24 cellular contexts compared by ENCODE assay signal in genomic region chr2:177646791-177647190, GRCh38.
A peak's percentile ranks its signal among the peaks of the same experiment; 100 is the strongest.
DNase-seq lines count a peak whose midpoint lies in the region; ATAC-seq, FAIRE-seq and TF ChIP-seq lines count a peak whose summit lies in the region.
"Had no signal": no experiment of that assay in that cellular context is flagged by ENCODE, and none has a peak within 500 bp of the region (broad histone marks: within the 10 kb centered on the region; RNA-seq: fewer than 3 reads in every experiment).

No MANE protein-coding gene starts in this region.

- no peak for TF ChIP-seq EP300 in K562 (IDR thresholded peaks at IDR 0.05; ENCODE audit: low read length)

- no peak for TF ChIP-seq CTCF in K562 (IDR thresholded peaks at IDR 0.05 in 2 of 3, conservative IDR thresholded peaks at IDR 0.05 in 1 of 3; ENCODE audit: insufficient read depth in 2 of 3, low read depth in 1 of 3, low read length in 3 of 3)

- intact Hi-C loops in K562 (cut with micrococcal nuclease) = no loop called here
- intact Hi-C loops in aorta (cut with DNase I) = no loop called here

- no peak for TF ChIP-seq RAD21 in K562 (CRISPR knock-in tag; conservative IDR thresholded peaks at IDR 0.05 in 1 of 2, IDR thresholded peaks at IDR 0.05 in 1 of 2)

- in situ Hi-C loops in K562 (cut with MboI) = no loop called here

- DNase-seq in NCI-H82 (lab: John Stamatoyannopoulos, UW) = peak; percentile 62
- DNase-seq in K562 (ENCODE audit: extremely low read depth in 1 of 4, low spot score in 3 of 4) = no peak
- peak; percentile 62 for DNase-seq in foreskin melanocyte
- DNase-seq in activated naive CD4-positive, alpha-beta T cell (lab: John Stamatoyannopoulos, UW) = no peak
- no peak for DNase-seq in aorta
- DNase-seq: 8988T; ACHN; AML-193; BE2C; Calu3; CD4-positive, alpha-beta T cell; CD8-positive, alpha-beta memory T cell; COR-L47; DMS153; DND-41; GM23248; H7; HCEC 1CT had no signal

- H3K9me1 ChIP-seq in K562 (ENCODE audit: control insufficient read depth, insufficient read depth, low read length) = no peaks in the 10 kb centered on the region

- no peak overlapping the region for H3K9ac ChIP-seq in K562 (ENCODE audit: insufficient read depth in 1 of 2, low read depth in 2 of 2, low read length in 2 of 2)
- H3K9ac ChIP-seq: BLaER1 treated with 17β-estradiol and CSF1 and Interleukin-3, amounts not matched to agents 10 nM and 100 nM; GM23248 had no signal

- H3K4me3 ChIP-seq in K562 (no peak overlapping the region), aorta (ENCODE audit: low read length in 2 of 2) (no peak overlapping the region)
- H3K4me3 ChIP-seq: A549; BLaER1 treated with 17β-estradiol and CSF1 and Interleukin-3, amounts not matched to agents 10 nM and 100 nM; GM23248 had no signal

- no peaks in the 10 kb centered on the region for H4K20me1 ChIP-seq in K562 (replicated peaks; ENCODE audit: control insufficient read depth, insufficient read depth, low read length)
- H4K20me1 ChIP-seq: BLaER1 treated with 17β-estradiol and CSF1 and Interleukin-3, amounts not matched to agents 10 nM and 100 nM had no signal

- no peaks in the 10 kb centered on the region for H3K36me3 ChIP-seq in K562 (ENCODE audit: control insufficient read depth, insufficient read depth, low read length)
- H3K36me3 ChIP-seq in aorta (ENCODE audit: control insufficient read depth in 1 of 2, insufficient read depth in 2 of 2, low read length in 1 of 2) = no peaks in the 10 kb centered on the region
- H3K36me3 ChIP-seq: BE2C; BLaER1 treated with 17β-estradiol and CSF1 and Interleukin-3, amounts not matched to agents 10 nM and 100 nM had no signal

- POLR2A ChIA-PET in K562 (lab: Yijun Ruan, JAX) = interaction anchor here (1.4 to 1.6 kb wide), 3 partner anchors 8 to 13 kb away, joined by 3 to 5 read pairs (median 4); no protein-coding TSS in a partner anchor

- H3K27me3 ChIP-seq in K562 (ENCODE audit: control insufficient read depth in 2 of 2, insufficient read depth in 2 of 2, low read length in 2 of 2) (peaks cover 0 to 1% of the 10 kb centered on the region in 2 experiments; a peak in 1 of 5 replicates), aorta (ENCODE audit: control insufficient read depth in 1 of 2, insufficient read depth in 2 of 2, low read length in 1 of 2) (no peaks in the 10 kb centered on the region)
- H3K27me3 ChIP-seq: BE2C; BLaER1 treated with 17β-estradiol and CSF1 and Interleukin-3, amounts not matched to agents 10 nM and 100 nM had no signal

- peaks cover 0 to 9% of the 10 kb centered on the region in 2 experiments; a peak in 3 of 5 replicates for H3K4me1 ChIP-seq in K562 (replicated peaks in 1 of 2; ENCODE audit: control insufficient read depth in 2 of 2, insufficient read depth in 2 of 2, low read length in 2 of 2)
- no peaks in the 10 kb centered on the region for H3K4me1 ChIP-seq in aorta (ENCODE audit: control insufficient read depth in 1 of 2, insufficient read depth in 2 of 2, low read length in 2 of 2)
- H3K4me1 ChIP-seq: A549, BE2C had no signal

- ATAC-seq in K562 = no peak; the same call in 2 of the 3 replicates
- ATAC-seq in GM21447 (IDR thresholded peaks at IDR 0.05; ENCODE audit: unreplicated experiment) = no peak
- ATAC-seq in aorta (ENCODE audit: low FRiP score) = no peak
- ATAC-seq: A549 had no signal

- FAIRE-seq in K562 (lab: Jason Lieb, UNC) = no peak
- FAIRE-seq: A549, G401.6, GM12892, H1 had no signal

- H3K79me2 ChIP-seq in K562 (ENCODE audit: control insufficient read depth, insufficient read depth, low read length) = no peaks in the 10 kb centered on the region

- H3K9me3 ChIP-seq in K562 (replicated peaks; ENCODE audit: control insufficient read depth, insufficient read depth, low read depth, low read length) (peaks cover 5% of the 10 kb centered on the region), aorta (ENCODE audit: control insufficient read depth, low read length) (no peaks in the 10 kb centered on the region)
- H3K9me3 ChIP-seq: A549, BE2C had no signal

- H3K4me2 ChIP-seq in K562 (ENCODE audit: insufficient read depth, low read length) = peak overlapping the region; percentile 9; the same call in 1 of the 2 replicates
- H3K4me2 ChIP-seq: A549 had no signal

- WGBS in K562 (ENCODE audit: insufficient coverage, low coverage, missing lambda C conversion rate) = 15% methylated on average over 1 of the region's 1 CpG
- 34 to 36% methylated on average over 1 of the region's 1 CpG for WGBS in aorta, 2 donors

- no TSS peak for BruUV-seq in K562 (replicated peaks; lab: Mats Ljungman, UMichigan)

- H3K27ac ChIP-seq in K562 (ENCODE audit: extremely low read depth, low read depth, low read length) (no peak overlapping the region), aorta (ENCODE audit: low read depth in 1 of 2, low read length in 2 of 2) (no peak overlapping the region)
- H3K27ac ChIP-seq: A549; BLaER1 treated with 17β-estradiol and CSF1 and Interleukin-3, amounts not matched to agents 10 nM and 100 nM; GM23248 had no signal

- no peak for TF ChIP-seq POLR2A in K562 (conservative IDR thresholded peaks at IDR 0.05)

- CTCF ChIA-PET in K562 (lab: Yijun Ruan, JAX; ENCODE audit: low intra/inter-chr PET ratio) = interaction anchor here (0.5 kb wide), 1 partner anchor 63 kb away, joined by 3 read pairs; no protein-coding TSS in a partner anchor

- H2AFZ ChIP-seq in K562 (ENCODE audit: low read depth, low read length) = no peak overlapping the region
- H2AFZ ChIP-seq: GM23248 had no signal

TF ChIP-seq in K562, 482 proteins besides CTCF, POLR2A, EP300 and RAD21:
- TF ChIP-seq RAD51 (IDR thresholded peaks at IDR 0.05; ENCODE audit: borderline replicate concordance, low read depth) (peak; percentile 36; the same call in 1 of the 2 replicates), ZNF133 (CRISPR knock-in tag; IDR thresholded peaks at IDR 0.05) (0 out of 2 replicates have a peak, but pooled peaks have one; percentile 37), TFE3 (CRISPR knock-in tag; IDR thresholded peaks at IDR 0.05) (peak; percentile 47), HMG20A (CRISPR knock-in tag; conservative IDR thresholded peaks at IDR 0.05) (no peak), PBX2 (CRISPR knock-in tag; IDR thresholded peaks at IDR 0.05; ENCODE audit: low read depth) (no peak), PBX2 (tag; conservative IDR thresholded peaks at IDR 0.05; ENCODE audit: low read depth) (peak; percentile 30; the same call in 1 of the 2 replicates)
TF ChIP-seq in K562: peak in this region for 4.

Comparison
In these comparisons a context has a peak if more than half of its experiments do, and no peak if none do; other contexts are left out.
1. DNase-seq: peak in NCI-H82 (single experiment) and foreskin melanocyte (single experiment); none in K562 (0 of 4), activated naive CD4-positive, alpha-beta T cell (0 of 4) and aorta (0 of 2).